ENCODE assay signal across 11 cellular contexts in the genomic region with DNA sequence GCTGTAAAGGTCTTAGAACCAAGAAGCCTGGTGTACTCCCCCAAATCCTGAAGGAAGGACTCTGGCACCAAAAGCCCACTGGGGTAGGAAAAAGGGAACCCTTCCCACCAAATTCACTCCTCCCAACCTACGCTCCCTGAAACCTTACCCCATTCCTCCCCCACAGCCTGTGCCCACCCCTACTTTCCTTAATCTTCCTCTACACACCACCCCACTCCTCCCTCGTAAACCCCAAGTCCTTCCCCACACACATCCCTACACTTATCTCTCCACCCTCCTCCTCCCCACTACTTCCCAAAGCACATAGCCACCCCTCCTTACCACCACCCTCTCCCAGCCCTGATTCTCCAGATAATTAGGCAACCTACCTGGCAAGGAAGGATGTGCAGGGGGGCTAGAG. TPM values are rescaled to one million over a fixed set of nuclear protein-coding genes. Genes with fewer than 3 reads are reported as not detected.
DNase-seq lines count a peak whose midpoint lies in the region; ATAC-seq and TF ChIP-seq lines count a peak whose summit lies in the region.
"Had no signal": no experiment of that assay in that cellular context is flagged by ENCODE, and none has a peak within 500 bp of the region (broad histone marks: within the 10 kb centered on the region; RNA-seq: fewer than 3 reads in every experiment).

No MANE protein-coding gene starts in this region.

- TF ChIP-seq CTCF in BJ (IDR thresholded peaks at IDR 0.05; ENCODE audit: insufficient read depth, low read depth, low read length), result no peak

- no peak for ATAC-seq in activated T-helper 17 cell treated with anti-CD3 and anti-CD28 coated beads, Interleukin-2, amount 50 U/mL, for 72 hours (replicated peaks)
- no peak for ATAC-seq in HG03095 (IDR thresholded peaks at IDR 0.05; ENCODE audit: unreplicated experiment)

- H3K36me3 ChIP-seq in BJ (ENCODE audit: control insufficient read depth, insufficient read depth, low read length) (peaks cover 11% of the 10 kb centered on the region), H7 (replicated peaks; ENCODE audit: control insufficient read depth, insufficient read depth, low read length) (peaks cover 24% of the 10 kb centered on the region), mesodermal cell (ENCODE audit: control insufficient read depth, insufficient read depth, low read length) (peaks cover 36% of the 10 kb centered on the region)

- CTCF ChIA-PET in BJ (lab: Yijun Ruan, JAX), result no interaction called here

- peaks cover 19% of the 10 kb centered on the region for H3K4me1 ChIP-seq in mesodermal cell (ENCODE audit: control insufficient read depth, insufficient read depth, low read length, poor library complexity, severe bottlenecking)

- peaks cover 9% of the 10 kb centered on the region for H3K4me1 Mint-ChIP-seq in activated T-helper 17 cell treated with anti-CD3 and anti-CD28 coated beads, Interleukin-2, amount 50 U/mL, for 72 hours

- peak overlapping the region; percentile 5 for H3K4me3 ChIP-seq in BJ (ENCODE audit: low read depth, low read length)
- peak overlapping the region; percentile 69; the same call in 1 of the 2 replicates for H3K4me3 ChIP-seq in H7 (ENCODE audit: insufficient read depth, low read depth, low read length)
- peak overlapping the region; percentile 60 for H3K4me3 ChIP-seq in mesodermal cell (ENCODE audit: extremely low read depth, insufficient read depth, low read length, poor library complexity, severe bottlenecking)
- H3K4me3 ChIP-seq: lung had no signal

- H3K27ac ChIP-seq in mesodermal cell (ENCODE audit: low read depth, low read length, severe bottlenecking), result no peak overlapping the region

- H3K27me3 ChIP-seq in BJ (ENCODE audit: control insufficient read depth, insufficient read depth, low read length) (no peaks in the 10 kb centered on the region), H7 (ENCODE audit: control insufficient read depth, insufficient read depth, low read length) (no peaks in the 10 kb centered on the region)

- no peaks in the 10 kb centered on the region for H3K27me3 Mint-ChIP-seq in activated T-helper 17 cell treated with anti-CD3 and anti-CD28 coated beads, Interleukin-2, amount 50 U/mL, for 72 hours

- H3K36me3 Mint-ChIP-seq in activated T-helper 17 cell treated with anti-CD3 and anti-CD28 coated beads, Interleukin-2, amount 50 U/mL, for 72 hours (ENCODE audit: low read depth), result peaks cover 29% of the 10 kb centered on the region

- no peak overlapping the region for H3K27ac Mint-ChIP-seq in activated T-helper 17 cell treated with anti-CD3 and anti-CD28 coated beads, Interleukin-2, amount 50 U/mL, for 72 hours

- H3K4me3 Mint-ChIP-seq in activated T-helper 17 cell treated with anti-CD3 and anti-CD28 coated beads, Interleukin-2, amount 50 U/mL, for 72 hours, result peak overlapping the region; percentile 74

- no peaks in the 10 kb centered on the region for H3K9me3 Mint-ChIP-seq in activated T-helper 17 cell treated with anti-CD3 and anti-CD28 coated beads, Interleukin-2, amount 50 U/mL, for 72 hours

- 14% methylated on average over 1 of the region's 2 CpGs; no CpG with 5 or more reads in 1 of the 2 experiments for WGBS in mesodermal cell (ENCODE audit: insufficient coverage in 2 of 2), 2 experiments

- POLR2A ChIA-PET in BJ (lab: Charles Lee), result no interaction called here

- H3K9me3 ChIP-seq in mesodermal cell (ENCODE audit: control insufficient read depth, low read length), result no peaks in the 10 kb centered on the region

- no peak for DNase-seq in BJ (ENCODE audit: low read depth)
- DNase-seq in H7, result no peak
- no peak for DNase-seq in AG08396 (ENCODE audit: low spot score)
- no peak for DNase-seq in mucosa of gallbladder (ENCODE audit: low spot score)
- DNase-seq in NCI-H526 (lab: John Stamatoyannopoulos, UW), result no peak
- DNase-seq: NCI-H748 treated with DMSO at 0.1 percent for 48 hours, small intestine had no signal

RNA-seq across cellular contexts. Expression of a gene that starts 1.7 kb away (rescaled TPM):
- 18.3 and 25.1 TPM in 2 replicates for polyA plus RNA-seq in BJ (2011; rRNA removed)
- polyA minus RNA-seq in BJ (2011; rRNA and poly(A)+ RNA removed), result 32.2 and 34.8 TPM in 2 replicates
- 46.4 and 48.9 TPM in 2 replicates for total RNA-seq in H7 (2014; rRNA removed; shearing (Covaris generic))
- 10 to 100 TPM; 18.3 TPM for total RNA-seq in activated T-helper 17 cell treated with anti-CD3 and anti-CD28 coated beads, Interleukin-2, amount 50 U/mL, for 72 hours
- polyA plus RNA-seq in mesodermal cell (2013, experiment 1 of 2), result 58.9 TPM
- 49.5 TPM for polyA plus RNA-seq in mesodermal cell (2013, experiment 2 of 2)
- total RNA-seq in mucosa of gallbladder, result 46.9 TPM

RNA-seq across cellular contexts. Expression of a gene that starts 29.2 kb away (rescaled TPM):
- not detected in 2 replicates for polyA plus RNA-seq in BJ (2011; rRNA removed)
- not detected in 2 replicates for polyA minus RNA-seq in BJ (2011; rRNA and poly(A)+ RNA removed)
- total RNA-seq in H7 (2014; rRNA removed; shearing (Covaris generic)), result 0.10 TPM in 1 of 2 replicates, not detected in the other
- total RNA-seq in activated T-helper 17 cell treated with anti-CD3 and anti-CD28 coated beads, Interleukin-2, amount 50 U/mL, for 72 hours, result under 1 TPM in 1 of 2 donors, not detected in 1; 0.21 TPM
- polyA plus RNA-seq in mesodermal cell (2013, experiment 1 of 2), result not detected
- not detected for polyA plus RNA-seq in mesodermal cell (2013, experiment 2 of 2)
- 228 TPM for total RNA-seq in mucosa of gallbladder

RNA-seq across cellular contexts. Expression of a gene that starts 31.2 kb away (rescaled TPM):
- 233 and 276 TPM in 2 replicates for polyA plus RNA-seq in BJ (2011; rRNA removed)
- 244 and 245 TPM in 2 replicates for polyA minus RNA-seq in BJ (2011; rRNA and poly(A)+ RNA removed)
- 645 and 665 TPM in 2 replicates for total RNA-seq in H7 (2014; rRNA removed; shearing (Covaris generic))
- 100 to 1,000 TPM; 394 to 499 TPM for total RNA-seq in activated T-helper 17 cell treated with anti-CD3 and anti-CD28 coated beads, Interleukin-2, amount 50 U/mL, for 72 hours
- 539 TPM for polyA plus RNA-seq in mesodermal cell (2013, experiment 1 of 2)
- 489 TPM for polyA plus RNA-seq in mesodermal cell (2013, experiment 2 of 2)
- 323 TPM for total RNA-seq in mucosa of gallbladder

RNA-seq across cellular contexts. Expression of a gene that starts 49.3 kb away (rescaled TPM):
- polyA plus RNA-seq in BJ (2011; rRNA removed), result 6.8 and 10.5 TPM in 2 replicates
- 6.4 and 7.3 TPM in 2 replicates for polyA minus RNA-seq in BJ (2011; rRNA and poly(A)+ RNA removed)
- 0.66 and 4.2 TPM in 2 replicates for total RNA-seq in H7 (2014; rRNA removed; shearing (Covaris generic))
- 1 to 10 TPM; 7.4 to 9.2 TPM for total RNA-seq in activated T-helper 17 cell treated with anti-CD3 and anti-CD28 coated beads, Interleukin-2, amount 50 U/mL, for 72 hours
- 2.6 TPM for polyA plus RNA-seq in mesodermal cell (2013, experiment 1 of 2)
- 1.7 TPM for polyA plus RNA-seq in mesodermal cell (2013, experiment 2 of 2)
- total RNA-seq in mucosa of gallbladder, result 7.0 TPM

Comparison
In these comparisons a context has a peak if more than half of its experiments do, and no peak if none do; other contexts are left out.
1. H3K4me3 ChIP-seq: peak in every context shown above with its lines; median percentile 69 in H7; 60 in mesodermal cell; 5 in BJ.
2. RNA of a gene that starts 29.2 kb away (total RNA-seq): 228 TPM in mucosa of gallbladder (single experiment); 0.21 TPM in activated T-helper 17 cell treated with anti-CD3 and anti-CD28 coated beads, Interleukin-2, amount 50 U/mL, for 72 hours and 0.10 TPM in H7; every median in the first group is over 100 times any median in the second.